ENCODE assay signal across 2 cellular contexts in the genomic region with DNA sequence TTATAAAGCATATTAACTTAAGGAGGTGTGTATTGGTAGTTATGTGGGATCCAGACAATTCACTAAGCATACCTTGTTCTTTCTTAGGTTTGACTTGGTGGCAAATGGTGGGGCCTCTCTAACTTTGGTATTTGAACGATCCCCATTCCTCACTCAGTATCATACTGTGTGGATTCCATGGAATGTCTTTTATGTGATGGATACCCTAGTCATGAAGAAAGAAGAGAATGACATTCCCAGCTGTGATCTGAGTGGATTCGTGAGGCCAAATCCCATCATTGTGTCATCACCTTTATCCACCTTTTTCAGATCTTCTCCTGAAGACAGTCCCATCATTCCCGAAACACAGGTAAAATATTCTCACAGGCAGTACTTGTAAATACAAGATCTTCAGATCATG.
A peak's percentile ranks its signal among the peaks of the same experiment; 100 is the strongest.
TF ChIP-seq lines count a peak whose summit lies in the region.

No MANE protein-coding gene starts in this region.

TF ChIP-seq in GM23338, 12 proteins besides CTCF, POLR2A, EP300 and RAD21 (continued from another document):
- TF ChIP-seq, protein P1, sequence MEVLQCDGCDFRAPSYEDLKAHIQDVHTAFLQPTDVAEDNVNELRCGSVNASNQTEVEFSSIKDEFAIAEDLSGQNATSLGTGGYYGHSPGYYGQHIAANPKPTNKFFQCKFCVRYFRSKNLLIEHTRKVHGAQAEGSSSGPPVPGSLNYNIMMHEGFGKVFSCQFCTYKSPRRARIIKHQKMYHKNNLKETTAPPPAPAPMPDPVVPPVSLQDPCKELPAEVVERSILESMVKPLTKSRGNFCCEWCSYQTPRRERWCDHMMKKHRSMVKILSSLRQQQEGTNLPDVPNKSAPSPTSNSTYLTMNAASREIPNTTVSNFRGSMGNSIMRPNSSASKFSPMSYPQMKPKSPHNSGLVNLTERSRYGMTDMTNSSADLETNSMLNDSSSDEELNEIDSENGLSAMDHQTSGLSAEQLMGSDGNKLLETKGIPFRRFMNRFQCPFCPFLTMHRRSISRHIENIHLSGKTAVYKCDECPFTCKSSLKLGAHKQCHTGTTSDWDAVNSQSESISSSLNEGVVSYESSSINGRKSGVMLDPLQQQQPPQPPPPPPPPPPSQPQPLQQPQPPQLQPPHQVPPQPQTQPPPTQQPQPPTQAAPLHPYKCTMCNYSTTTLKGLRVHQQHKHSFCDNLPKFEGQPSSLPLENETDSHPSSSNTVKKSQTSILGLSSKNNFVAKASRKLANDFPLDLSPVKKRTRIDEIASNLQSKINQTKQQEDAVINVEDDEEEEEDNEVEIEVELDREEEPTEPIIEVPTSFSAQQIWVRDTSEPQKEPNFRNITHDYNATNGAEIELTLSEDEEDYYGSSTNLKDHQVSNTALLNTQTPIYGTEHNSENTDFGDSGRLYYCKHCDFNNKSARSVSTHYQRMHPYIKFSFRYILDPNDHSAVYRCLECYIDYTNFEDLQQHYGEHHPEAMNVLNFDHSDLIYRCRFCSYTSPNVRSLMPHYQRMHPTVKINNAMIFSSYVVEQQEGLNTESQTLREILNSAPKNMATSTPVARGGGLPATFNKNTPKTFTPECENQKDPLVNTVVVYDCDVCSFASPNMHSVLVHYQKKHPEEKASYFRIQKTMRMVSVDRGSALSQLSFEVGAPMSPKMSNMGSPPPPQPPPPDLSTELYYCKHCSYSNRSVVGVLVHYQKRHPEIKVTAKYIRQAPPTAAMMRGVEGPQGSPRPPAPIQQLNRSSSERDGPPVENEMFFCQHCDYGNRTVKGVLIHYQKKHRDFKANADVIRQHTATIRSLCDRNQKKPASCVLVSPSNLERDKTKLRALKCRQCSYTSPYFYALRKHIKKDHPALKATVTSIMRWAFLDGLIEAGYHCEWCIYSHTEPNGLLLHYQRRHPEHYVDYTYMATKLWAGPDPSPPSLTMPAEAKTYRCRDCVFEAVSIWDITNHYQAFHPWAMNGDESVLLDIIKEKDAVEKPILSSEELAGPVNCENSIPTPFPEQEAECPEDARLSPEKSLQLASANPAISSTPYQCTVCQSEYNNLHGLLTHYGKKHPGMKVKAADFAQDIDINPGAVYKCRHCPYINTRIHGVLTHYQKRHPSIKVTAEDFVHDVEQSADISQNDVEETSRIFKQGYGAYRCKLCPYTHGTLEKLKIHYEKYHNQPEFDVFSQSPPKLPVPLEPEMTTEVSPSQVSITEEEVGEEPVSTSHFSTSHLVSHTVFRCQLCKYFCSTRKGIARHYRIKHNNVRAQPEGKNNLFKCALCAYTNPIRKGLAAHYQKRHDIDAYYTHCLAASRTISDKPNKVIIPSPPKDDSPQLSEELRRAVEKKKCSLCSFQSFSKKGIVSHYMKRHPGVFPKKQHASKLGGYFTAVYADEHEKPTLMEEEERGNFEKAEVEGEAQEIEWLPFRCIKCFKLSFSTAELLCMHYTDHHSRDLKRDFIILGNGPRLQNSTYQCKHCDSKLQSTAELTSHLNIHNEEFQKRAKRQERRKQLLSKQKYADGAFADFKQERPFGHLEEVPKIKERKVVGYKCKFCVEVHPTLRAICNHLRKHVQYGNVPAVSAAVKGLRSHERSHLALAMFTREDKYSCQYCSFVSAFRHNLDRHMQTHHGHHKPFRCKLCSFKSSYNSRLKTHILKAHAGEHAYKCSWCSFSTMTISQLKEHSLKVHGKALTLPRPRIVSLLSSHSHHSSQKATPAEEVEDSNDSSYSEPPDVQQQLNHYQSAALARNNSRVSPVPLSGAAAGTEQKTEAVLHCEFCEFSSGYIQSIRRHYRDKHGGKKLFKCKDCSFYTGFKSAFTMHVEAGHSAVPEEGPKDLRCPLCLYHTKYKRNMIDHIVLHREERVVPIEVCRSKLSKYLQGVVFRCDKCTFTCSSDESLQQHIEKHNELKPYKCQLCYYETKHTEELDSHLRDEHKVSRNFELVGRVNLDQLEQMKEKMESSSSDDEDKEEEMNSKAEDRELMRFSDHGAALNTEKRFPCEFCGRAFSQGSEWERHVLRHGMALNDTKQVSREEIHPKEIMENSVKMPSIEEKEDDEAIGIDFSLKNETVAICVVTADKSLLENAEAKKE (CRISPR knock-in tag; IDR thresholded peaks at IDR 0.05) = peak; percentile 42; the same call in 1 of the 2 replicates
- no peak for TF ChIP-seq ZNF114 (CRISPR knock-in tag; IDR thresholded peaks at IDR 0.05)
- 0 out of 2 replicates have a peak, but pooled peaks have one; percentile 33 for TF ChIP-seq CREB1 (CRISPR knock-in tag; IDR thresholded peaks at IDR 0.05; ENCODE audit: low read depth)

TF ChIP-seq in WTC11, 78 proteins besides CTCF, POLR2A, EP300 and RAD21 (continued from another document):
- TF ChIP-seq, protein P2, sequence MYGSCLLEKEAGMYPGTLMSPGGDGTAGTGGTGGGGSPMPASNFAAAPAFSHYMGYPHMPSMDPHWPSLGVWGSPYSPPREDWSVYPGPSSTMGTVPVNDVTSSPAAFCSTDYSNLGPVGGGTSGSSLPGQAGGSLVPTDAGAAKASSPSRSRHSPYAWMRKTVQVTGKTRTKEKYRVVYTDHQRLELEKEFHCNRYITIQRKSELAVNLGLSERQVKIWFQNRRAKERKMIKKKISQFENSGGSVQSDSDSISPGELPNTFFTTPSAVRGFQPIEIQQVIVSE (CRISPR knock-in tag; IDR thresholded peaks at IDR 0.05; ENCODE audit: borderline replicate concordance) = no peak
- TF ChIP-seq ELF4 (CRISPR knock-in tag; IDR thresholded peaks at IDR 0.05; ENCODE audit: low read depth) = no peak
- TF ChIP-seq, protein P3, sequence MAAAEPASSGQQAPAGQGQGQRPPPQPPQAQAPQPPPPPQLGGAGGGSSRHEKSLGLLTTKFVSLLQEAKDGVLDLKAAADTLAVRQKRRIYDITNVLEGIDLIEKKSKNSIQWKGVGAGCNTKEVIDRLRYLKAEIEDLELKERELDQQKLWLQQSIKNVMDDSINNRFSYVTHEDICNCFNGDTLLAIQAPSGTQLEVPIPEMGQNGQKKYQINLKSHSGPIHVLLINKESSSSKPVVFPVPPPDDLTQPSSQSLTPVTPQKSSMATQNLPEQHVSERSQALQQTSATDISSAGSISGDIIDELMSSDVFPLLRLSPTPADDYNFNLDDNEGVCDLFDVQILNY (CRISPR knock-in tag; IDR thresholded peaks at IDR 0.05) = no peak
- TF ChIP-seq, protein P4, sequence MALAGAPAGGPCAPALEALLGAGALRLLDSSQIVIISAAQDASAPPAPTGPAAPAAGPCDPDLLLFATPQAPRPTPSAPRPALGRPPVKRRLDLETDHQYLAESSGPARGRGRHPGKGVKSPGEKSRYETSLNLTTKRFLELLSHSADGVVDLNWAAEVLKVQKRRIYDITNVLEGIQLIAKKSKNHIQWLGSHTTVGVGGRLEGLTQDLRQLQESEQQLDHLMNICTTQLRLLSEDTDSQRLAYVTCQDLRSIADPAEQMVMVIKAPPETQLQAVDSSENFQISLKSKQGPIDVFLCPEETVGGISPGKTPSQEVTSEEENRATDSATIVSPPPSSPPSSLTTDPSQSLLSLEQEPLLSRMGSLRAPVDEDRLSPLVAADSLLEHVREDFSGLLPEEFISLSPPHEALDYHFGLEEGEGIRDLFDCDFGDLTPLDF (CRISPR knock-in tag; IDR thresholded peaks at IDR 0.05) = no peak
- no peak for TF ChIP-seq FOXP1 (CRISPR knock-in tag; IDR thresholded peaks at IDR 0.05; ENCODE audit: borderline replicate concordance)
- TF ChIP-seq IRF2 (CRISPR knock-in tag; IDR thresholded peaks at IDR 0.05; ENCODE audit: borderline replicate concordance, low read depth) = no peak
- TF ChIP-seq, protein P5, sequence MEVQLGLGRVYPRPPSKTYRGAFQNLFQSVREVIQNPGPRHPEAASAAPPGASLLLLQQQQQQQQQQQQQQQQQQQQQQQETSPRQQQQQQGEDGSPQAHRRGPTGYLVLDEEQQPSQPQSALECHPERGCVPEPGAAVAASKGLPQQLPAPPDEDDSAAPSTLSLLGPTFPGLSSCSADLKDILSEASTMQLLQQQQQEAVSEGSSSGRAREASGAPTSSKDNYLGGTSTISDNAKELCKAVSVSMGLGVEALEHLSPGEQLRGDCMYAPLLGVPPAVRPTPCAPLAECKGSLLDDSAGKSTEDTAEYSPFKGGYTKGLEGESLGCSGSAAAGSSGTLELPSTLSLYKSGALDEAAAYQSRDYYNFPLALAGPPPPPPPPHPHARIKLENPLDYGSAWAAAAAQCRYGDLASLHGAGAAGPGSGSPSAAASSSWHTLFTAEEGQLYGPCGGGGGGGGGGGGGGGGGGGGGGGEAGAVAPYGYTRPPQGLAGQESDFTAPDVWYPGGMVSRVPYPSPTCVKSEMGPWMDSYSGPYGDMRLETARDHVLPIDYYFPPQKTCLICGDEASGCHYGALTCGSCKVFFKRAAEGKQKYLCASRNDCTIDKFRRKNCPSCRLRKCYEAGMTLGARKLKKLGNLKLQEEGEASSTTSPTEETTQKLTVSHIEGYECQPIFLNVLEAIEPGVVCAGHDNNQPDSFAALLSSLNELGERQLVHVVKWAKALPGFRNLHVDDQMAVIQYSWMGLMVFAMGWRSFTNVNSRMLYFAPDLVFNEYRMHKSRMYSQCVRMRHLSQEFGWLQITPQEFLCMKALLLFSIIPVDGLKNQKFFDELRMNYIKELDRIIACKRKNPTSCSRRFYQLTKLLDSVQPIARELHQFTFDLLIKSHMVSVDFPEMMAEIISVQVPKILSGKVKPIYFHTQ (CRISPR knock-in tag; IDR thresholded peaks at IDR 0.05) = no peak
